13 cellular contexts compared by ENCODE assay signal in the genomic region with DNA sequence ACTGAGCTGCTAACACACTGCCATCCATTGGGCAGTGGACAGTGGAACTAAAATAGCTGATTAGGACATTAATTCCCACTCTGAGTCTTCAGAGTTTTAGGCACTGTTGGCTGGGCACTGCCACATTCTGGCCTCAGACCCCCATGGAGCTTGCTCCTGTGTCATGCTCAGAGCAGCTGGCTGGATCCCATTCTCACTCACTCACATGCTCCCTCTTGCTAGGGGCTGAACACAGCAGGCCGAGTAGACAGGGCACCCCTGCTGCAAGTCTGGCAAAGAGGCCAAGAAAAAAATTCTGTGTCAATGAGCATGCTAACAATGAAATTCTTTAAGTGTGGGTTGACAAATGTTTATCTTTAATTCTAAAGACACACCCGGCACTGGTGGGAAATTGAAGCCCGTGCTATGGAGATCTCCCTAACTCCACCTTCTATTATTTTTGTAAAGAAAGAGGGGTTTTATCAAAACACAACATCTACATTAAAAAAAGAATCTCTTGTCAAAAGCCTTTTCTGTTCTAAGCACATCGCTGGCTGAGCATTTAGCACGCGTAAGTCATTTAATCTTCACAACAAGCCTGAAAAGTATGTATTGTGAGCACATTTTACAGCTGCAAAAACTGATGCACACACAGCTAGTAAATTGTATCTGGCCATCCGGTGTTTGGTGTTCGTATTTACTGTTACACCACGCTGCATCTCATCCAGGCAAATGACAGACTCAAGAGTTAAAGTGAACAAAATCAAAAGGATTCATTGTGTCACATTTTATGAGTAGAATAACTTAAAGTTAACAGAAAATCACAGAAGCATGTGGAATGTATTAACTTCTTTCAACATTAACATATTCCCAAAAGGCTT.
DNase-seq lines count a peak whose midpoint lies in the region; ATAC-seq and TF ChIP-seq lines count a peak whose summit lies in the region.
"Had no signal": no experiment of that assay in that cellular context is flagged by ENCODE, and none has a peak within 500 bp of the region (broad histone marks: within the 10 kb centered on the region; RNA-seq: fewer than 3 reads in every experiment).

No MANE protein-coding gene starts in this region.

- no peak for TF ChIP-seq CTCF in sigmoid colon (IDR thresholded peaks at IDR 0.05)
- no peak for TF ChIP-seq CTCF in dorsolateral prefrontal cortex (IDR thresholded peaks at IDR 0.05 in 54 of 56, conservative IDR thresholded peaks at IDR 0.05 in 2 of 56; ENCODE audit: low read depth in 1 of 56, partially characterized antibody in 56 of 56)

- no peaks in the 10 kb centered on the region for H3K9me3 ChIP-seq in SK-N-MC (ENCODE audit: low read depth, low read length)
- H3K9me3 ChIP-seq in sigmoid colon: no peaks in the 10 kb centered on the region

- TF ChIP-seq POLR2A in sigmoid colon (IDR thresholded peaks at IDR 0.05): no peak

- H3K36me3 ChIP-seq in SK-N-MC (ENCODE audit: insufficient read depth, low read length) (no peaks in the 10 kb centered on the region), sigmoid colon (no peaks in the 10 kb centered on the region)
- H3K36me3 ChIP-seq: WERI-Rb-1 had no signal

- no peak for ATAC-seq in HG03521 (IDR thresholded peaks at IDR 0.05; ENCODE audit: unreplicated experiment)
- ATAC-seq: activated T-helper 17 cell treated with anti-CD3 and anti-CD28 coated beads, Interleukin-2, amount 50 U/mL, for 72 hours; left lobe of liver had no signal

- peak overlapping the region; percentile 63 for H3K4me3 ChIP-seq in SK-N-MC
- H3K4me3 ChIP-seq in sigmoid colon: no peak overlapping the region
- peak overlapping the region in 1 of 59 donors; percentile 2 for H3K4me3 ChIP-seq in dorsolateral prefrontal cortex

- TF ChIP-seq EP300 in sigmoid colon (IDR thresholded peaks at IDR 0.05): no peak

- H3K27ac ChIP-seq in SK-N-MC (peak overlapping the region; percentile 93), sigmoid colon (no peak overlapping the region), dorsolateral prefrontal cortex (no peak overlapping the region)
- H3K27ac ChIP-seq: RWPE1, WERI-Rb-1 had no signal

- intact Hi-C loops in sigmoid colon (cut with DNase I) (no loop called here), dorsolateral prefrontal cortex (cut with DNase I) (no loop called here)

- H3K27me3 ChIP-seq in sigmoid colon (no peaks in the 10 kb centered on the region), dorsolateral prefrontal cortex (no peaks in the 10 kb centered on the region)

- DNase-seq in G401 (ENCODE audit: low spot score): peak; percentile 8
- DNase-seq in SK-N-MC (ENCODE audit: low read depth, low spot score): peak; percentile 87
- peak; percentile 74 for DNase-seq in foreskin melanocyte
- DNase-seq in sigmoid colon: peak; percentile 39
- DNase-seq in dorsolateral prefrontal cortex: no peak
- DNase-seq in RKO (ENCODE audit: low spot score): no peak
- DNase-seq: DMS79 treated with DMSO at 0.1 percent for 48 hours, NCI-H1694, WERI-Rb-1 had no signal

- peaks cover 0 to 7% (median 2%) of the 10 kb centered on the region in 4 donors for H3K4me1 ChIP-seq in sigmoid colon

- WGBS in sigmoid colon, 2 donors: 56 to 67% methylated on average over 9 of the region's 9 CpGs

- in situ Hi-C loops in G401 (cut with HindIII; ENCODE audit: low sequenced_read_pairs): no loop called here

- peak overlapping the region; percentile 13 for H3K9ac ChIP-seq in SK-N-MC (ENCODE audit: insufficient read length)

Comparison
In these comparisons a context has a peak if more than half of its experiments do, and no peak if none do; other contexts are left out.
1. DNase-seq: peak in G401 (single experiment), SK-N-MC (single experiment), foreskin melanocyte (single experiment) and sigmoid colon (single experiment); none in dorsolateral prefrontal cortex (0 of 10) and RKO (single experiment).